Comparison of ENCODE assay signal across 6 cellular contexts in the genomic region with DNA sequence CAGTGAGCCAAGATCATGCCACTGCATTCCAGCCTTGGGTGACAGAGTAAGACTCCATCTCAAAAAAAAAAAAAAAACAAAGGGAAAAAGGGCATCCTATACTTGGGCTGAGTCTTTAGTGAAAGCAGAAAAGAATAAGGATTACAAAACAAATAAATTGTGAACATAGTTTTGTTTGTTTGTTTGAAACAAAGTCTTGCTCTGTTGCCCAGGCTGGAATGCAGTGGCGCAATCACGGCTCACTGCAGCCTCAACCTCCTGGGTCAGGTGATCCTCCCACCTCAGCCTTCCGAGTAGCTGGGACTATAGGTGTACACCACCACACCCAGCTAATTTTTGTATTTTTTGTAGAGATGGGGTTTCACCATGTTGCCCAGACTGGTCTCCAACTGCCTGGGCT. TPM values are rescaled to one million over a fixed set of nuclear protein-coding genes. Genes with fewer than 3 reads are reported as not detected.
DNase-seq lines count a peak whose midpoint lies in the region; ATAC-seq, FAIRE-seq and TF ChIP-seq lines count a peak whose summit lies in the region.
"Not testable (repeated sequence)": the region's sequence is repeated elsewhere in the genome, so short reads cannot be mapped to it uniquely, and the experiment has no call there.

No MANE protein-coding gene starts in this region.

- H4K20me1 ChIP-seq in HepG2 (ENCODE audit: insufficient read depth, low read length), result not testable (repeated sequence)

- H3K4me2 ChIP-seq in HepG2 (ENCODE audit: low read depth, low read length); trophoblast cell (ENCODE audit: low read length): not testable (repeated sequence)

- WGBS in HepG2 (ENCODE audit: low lambda C conversion rate), result 94% methylated on average over 3 of the region's 3 CpGs
- WGBS in trophoblast cell (ENCODE audit: extremely low coverage, insufficient coverage, insufficient read length), result no CpG with 5 or more reads among the region's 3 CpGs

- H2AFZ ChIP-seq in HepG2 (ENCODE audit: low read length); trophoblast cell (ENCODE audit: insufficient read depth, low read length, poor library complexity): not testable (repeated sequence)

- not testable (repeated sequence) for H3K4ac ChIP-seq in trophoblast cell (ENCODE audit: low read depth, low read length)

- CTCF ChIA-PET in HepG2 (lab: Yijun Ruan, JAX; ENCODE audit: low intra/inter-chr PET ratio, low total read pairs), result not testable (repeated sequence)

- not testable (repeated sequence) for H4K8ac ChIP-seq in trophoblast cell (ENCODE audit: low read depth, low read length)

- intact Hi-C loops in HepG2 (cut with micrococcal nuclease; ENCODE audit: unreplicated experiment), result not testable (repeated sequence)

- H3K18ac ChIP-seq in trophoblast cell (ENCODE audit: low read length), result not testable (repeated sequence)

- H3K23ac ChIP-seq in trophoblast cell (ENCODE audit: low read length), result not testable (repeated sequence)

- not testable (repeated sequence) for H3K14ac ChIP-seq in trophoblast cell (ENCODE audit: low read length)

- not testable (repeated sequence) for H3K4me1 Mint-ChIP-seq in osteocyte (ENCODE audit: unreplicated experiment)

- not testable (repeated sequence) for TF ChIP-seq RAD21 in Ishikawa (IDR thresholded peaks at IDR 0.05; ENCODE audit: low read depth); HepG2 (CRISPR knock-in tag; IDR thresholded peaks at IDR 0.05)

- TF ChIP-seq EP300 in Ishikawa (IDR thresholded peaks at IDR 0.05; ENCODE audit: borderline replicate concordance); HepG2 (IDR thresholded peaks at IDR 0.05; ENCODE audit: low read depth in 2 of 2, low read length in 2 of 2); HepG2 (CRISPR knock-in tag; IDR thresholded peaks at IDR 0.05; ENCODE audit: borderline replicate concordance): not testable (repeated sequence)

- peaks cover 32% of the 10 kb centered on the region for H3K36me3 Mint-ChIP-seq in osteocyte (ENCODE audit: unreplicated experiment)

- not testable (repeated sequence) for H3K79me1 ChIP-seq in trophoblast cell (ENCODE audit: low read length)

- H3K27ac ChIP-seq in HepG2 (ENCODE audit: extremely low read length, insufficient read depth, low read length); trophoblast cell (ENCODE audit: low read depth, low read length): not testable (repeated sequence)

- in situ Hi-C loops in HepG2 (cut with HindIII; ENCODE audit: extremely low pct_ligation_motif_present, low pct_unique_long_range_greater_than_20kb), result not testable (repeated sequence)

- not testable (repeated sequence) for H2AK5ac ChIP-seq in trophoblast cell (ENCODE audit: low read length)

- not testable (repeated sequence) for H2BK120ac ChIP-seq in trophoblast cell (ENCODE audit: insufficient read depth, low read length, poor library complexity)

- H3K36me3 ChIP-seq in HepG2 (replicated peaks in 1 of 2; ENCODE audit: control insufficient read depth in 1 of 2, insufficient read depth in 2 of 2, low read length in 2 of 2), result peaks cover 16 to 65% of the 10 kb centered on the region in 2 experiments
- H3K36me3 ChIP-seq in trophoblast cell (ENCODE audit: control insufficient read depth in 1 of 2, insufficient read depth in 2 of 2, low read length in 2 of 2), result peaks cover 23 to 24% of the 10 kb centered on the region in 2 experiments

- not testable (repeated sequence) for H4K91ac ChIP-seq in trophoblast cell (ENCODE audit: low read depth, low read length)

- H3K27me3 ChIP-seq in HepG2 (ENCODE audit: control insufficient read depth in 1 of 2, insufficient read depth in 2 of 2, low read length in 2 of 2); trophoblast cell (ENCODE audit: insufficient read depth, low read length): not testable (repeated sequence)

- not testable (repeated sequence) for H3K4me1 ChIP-seq in HepG2 (ENCODE audit: insufficient read depth, low read length); trophoblast cell (ENCODE audit: control insufficient read depth in 1 of 2, insufficient read depth in 2 of 2, low read length in 2 of 2)

- not testable (repeated sequence) for H2BK5ac ChIP-seq in trophoblast cell (ENCODE audit: low read depth, low read length, poor library complexity)

- not testable (repeated sequence) for H3K4me3 ChIP-seq in HepG2 (replicated peaks in 1 of 3; ENCODE audit: insufficient read depth in 1 of 3, low read depth in 2 of 3, low read length in 3 of 3); trophoblast cell (ENCODE audit: low read depth, low read length)

- not testable (repeated sequence) for H3K27ac Mint-ChIP-seq in osteocyte (ENCODE audit: unreplicated experiment)

- TF ChIP-seq POLR2A in HepG2 (IDR thresholded peaks at IDR 0.05; ENCODE audit: insufficient read depth in 1 of 2, low read depth in 2 of 2, low read length in 2 of 2), result not testable (repeated sequence)

- DNase-seq in fibroblast of gingiva (ENCODE audit: low read depth) (peak; percentile 17), osteocyte (ENCODE audit: extremely low spot score, unreplicated experiment) (peak; percentile 44), trophoblast cell (peak; percentile 52 to 66), renal cortical epithelial cell (ENCODE audit: low read depth) (peak; percentile 21)
- DNase-seq in HepG2 (ENCODE audit: low spot score), result not testable (repeated sequence)

- H3K9me3 ChIP-seq in HepG2 (ENCODE audit: low read length); trophoblast cell (ENCODE audit: insufficient read depth, low read depth, low read length): not testable (repeated sequence)

- H4K12ac ChIP-seq in trophoblast cell (ENCODE audit: low read depth, low read length), result not testable (repeated sequence)

- H3K9ac ChIP-seq in HepG2 (ENCODE audit: insufficient read depth, low read depth, low read length); trophoblast cell (ENCODE audit: low read length): not testable (repeated sequence)

- POLR2A ChIA-PET in HepG2 (lab: Yijun Ruan, JAX), result not testable (repeated sequence)

- not testable (repeated sequence) for H3K27me3 Mint-ChIP-seq in osteocyte (ENCODE audit: unreplicated experiment)

- ATAC-seq in HepG2, result not testable (repeated sequence)

- not testable (repeated sequence) for H2BK12ac ChIP-seq in trophoblast cell (ENCODE audit: low read length)

- not testable (repeated sequence) for H3K9me3 Mint-ChIP-seq in osteocyte (ENCODE audit: unreplicated experiment)

- not testable (repeated sequence) for BruUV-seq in HepG2 (replicated peaks; lab: Mats Ljungman, UMichigan)

- FAIRE-seq in HepG2 (lab: Jason Lieb, UNC), result not testable (repeated sequence)

- TF ChIP-seq CTCF in HepG2 (CRISPR knock-in tag; IDR thresholded peaks at IDR 0.05); osteocyte (IDR thresholded peaks at IDR 0.05): not testable (repeated sequence)

- H3K4me3 Mint-ChIP-seq in osteocyte (ENCODE audit: unreplicated experiment), result not testable (repeated sequence)

- H3K79me2 ChIP-seq in HepG2 (ENCODE audit: insufficient read depth, low read length); trophoblast cell (ENCODE audit: control insufficient read depth, insufficient read depth, low read length, poor library complexity): not testable (repeated sequence)

RNA-seq across cellular contexts. Expression of a gene that starts 36.6 kb away (rescaled TPM):
- total RNA-seq in HepG2 (2016; rRNA removed; fragmentation: Illumina TruSeq; extraction: Trizol) (7.9 and 13.6 TPM in 2 replicates), osteocyte (16.2 and 18.9 TPM in 2 replicates), renal cortical epithelial cell (7.5 and 15.3 TPM in 2 replicates)
- 3.9 and 4.0 TPM in 2 replicates for total RNA-seq in HepG2 (2016; cell fraction: cytosol; rRNA removed; fragmentation: Illumina TruSeq; extraction: Trizol; ENCODE audit: low read depth)
- total RNA-seq in HepG2 (2016; cell fraction: insoluble cytoplasmic fraction; rRNA removed; fragmentation: Illumina TruSeq; extraction: Trizol), result 7.0 and 12.0 TPM in 2 replicates
- 6.5 TPM in 2 replicates for total RNA-seq in HepG2 (2016; cell fraction: membrane; rRNA removed; fragmentation: Illumina TruSeq; extraction: Trizol)
- total RNA-seq in HepG2 (2016; cell fraction: nucleus; rRNA removed; fragmentation: Illumina TruSeq; extraction: Trizol), result 18.1 and 19.6 TPM in 2 replicates
- 6.0 and 7.6 TPM in 2 replicates for polyA plus RNA-seq in HepG2 (2011; rRNA removed)
- polyA plus RNA-seq in HepG2 (2011; cell fraction: cytosol; rRNA removed), result 3.1 and 3.6 TPM in 2 replicates
- polyA plus RNA-seq in HepG2 (2011; cell fraction: nucleus; rRNA removed), result 11.9 and 14.5 TPM in 2 replicates
- polyA plus RNA-seq in HepG2 (2012), result 4.0 and 5.0 TPM in 2 replicates
- 0.07 and 0.11 TPM in 2 replicates for polyA plus RNA-seq in HepG2 (2016; cell fraction: cytosol; fragmentation: Illumina TruSeq; extraction: Trizol; ENCODE audit: low read depth)
- 4.2 and 4.7 TPM in 2 replicates for polyA plus RNA-seq in HepG2 (2016; cell fraction: insoluble cytoplasmic fraction; fragmentation: Illumina TruSeq; extraction: Trizol; ENCODE audit: low read depth)
- polyA plus RNA-seq in HepG2 (2016; cell fraction: membrane; fragmentation: Illumina TruSeq; extraction: Trizol; ENCODE audit: low read depth), result 0.21 and 0.27 TPM in 2 replicates
- 14.2 and 15.8 TPM in 2 replicates for polyA plus RNA-seq in HepG2 (2016; cell fraction: nucleus; fragmentation: Illumina TruSeq; extraction: Trizol; ENCODE audit: insufficient read depth, low read depth)
- polyA minus RNA-seq in HepG2 (2011; rRNA and poly(A)+ RNA removed; ENCODE audit: low replicate concordance), result 32.6 and 64.3 TPM in 2 replicates
- polyA minus RNA-seq in HepG2 (2011; cell fraction: cytosol; rRNA and poly(A)+ RNA removed), result 19.7 and 20.6 TPM in 2 replicates
- polyA minus RNA-seq in HepG2 (2011; cell fraction: nucleus; rRNA and poly(A)+ RNA removed), result 58.3 TPM in 2 replicates
- polyA plus RNA-seq in trophoblast cell (2013), result 4.9 and 5.7 TPM in 2 replicates

RNA-seq across cellular contexts. Expression of a gene that starts 36.7 kb away (rescaled TPM):
- total RNA-seq in HepG2 (2016; rRNA removed; fragmentation: Illumina TruSeq; extraction: Trizol) (242 and 396 TPM in 2 replicates), osteocyte (90.5 and 97.2 TPM in 2 replicates), renal cortical epithelial cell (188 and 301 TPM in 2 replicates)
- total RNA-seq in HepG2 (2016; cell fraction: cytosol; rRNA removed; fragmentation: Illumina TruSeq; extraction: Trizol; ENCODE audit: low read depth), result 70.4 and 73.3 TPM in 2 replicates
- total RNA-seq in HepG2 (2016; cell fraction: insoluble cytoplasmic fraction; rRNA removed; fragmentation: Illumina TruSeq; extraction: Trizol), result 239 and 375 TPM in 2 replicates
- total RNA-seq in HepG2 (2016; cell fraction: membrane; rRNA removed; fragmentation: Illumina TruSeq; extraction: Trizol), result 61.9 and 76.2 TPM in 2 replicates
- total RNA-seq in HepG2 (2016; cell fraction: nucleus; rRNA removed; fragmentation: Illumina TruSeq; extraction: Trizol), result 111 and 119 TPM in 2 replicates
- 102 and 139 TPM in 2 replicates for polyA plus RNA-seq in HepG2 (2011; rRNA removed)
- polyA plus RNA-seq in HepG2 (2011; cell fraction: cytosol; rRNA removed), result 93.2 and 124 TPM in 2 replicates
- polyA plus RNA-seq in HepG2 (2011; cell fraction: nucleus; rRNA removed), result 33.6 and 45.1 TPM in 2 replicates
- 110 and 123 TPM in 2 replicates for polyA plus RNA-seq in HepG2 (2012)
- 10.0 and 11.0 TPM in 2 replicates for polyA plus RNA-seq in HepG2 (2016; cell fraction: cytosol; fragmentation: Illumina TruSeq; extraction: Trizol; ENCODE audit: low read depth)
- polyA plus RNA-seq in HepG2 (2016; cell fraction: insoluble cytoplasmic fraction; fragmentation: Illumina TruSeq; extraction: Trizol; ENCODE audit: low read depth), result 200 and 204 TPM in 2 replicates
- polyA plus RNA-seq in HepG2 (2016; cell fraction: membrane; fragmentation: Illumina TruSeq; extraction: Trizol; ENCODE audit: low read depth), result 21.5 and 24.6 TPM in 2 replicates
- 67.1 and 72.5 TPM in 2 replicates for polyA plus RNA-seq in HepG2 (2016; cell fraction: nucleus; fragmentation: Illumina TruSeq; extraction: Trizol; ENCODE audit: insufficient read depth, low read depth)
- 73.9 and 109 TPM in 2 replicates for polyA minus RNA-seq in HepG2 (2011; rRNA and poly(A)+ RNA removed; ENCODE audit: low replicate concordance)
- 96.8 and 105 TPM in 2 replicates for polyA minus RNA-seq in HepG2 (2011; cell fraction: cytosol; rRNA and poly(A)+ RNA removed)
- 89.4 and 111 TPM in 2 replicates for polyA minus RNA-seq in HepG2 (2011; cell fraction: nucleus; rRNA and poly(A)+ RNA removed)
- 34.5 and 34.8 TPM in 2 replicates for polyA plus RNA-seq in trophoblast cell (2013)

RNA-seq across cellular contexts. Expression of a gene that starts 37.1 kb away (rescaled TPM):
- 1,731 and 2,041 TPM in 2 replicates for total RNA-seq in HepG2 (2016; rRNA removed; fragmentation: Illumina TruSeq; extraction: Trizol)
- 2,502 and 2,842 TPM in 2 replicates for total RNA-seq in HepG2 (2016; cell fraction: cytosol; rRNA removed; fragmentation: Illumina TruSeq; extraction: Trizol; ENCODE audit: low read depth)
- total RNA-seq in HepG2 (2016; cell fraction: insoluble cytoplasmic fraction; rRNA removed; fragmentation: Illumina TruSeq; extraction: Trizol), result 1,728 and 2,113 TPM in 2 replicates
- 4,021 and 4,360 TPM in 2 replicates for total RNA-seq in HepG2 (2016; cell fraction: membrane; rRNA removed; fragmentation: Illumina TruSeq; extraction: Trizol)
- total RNA-seq in HepG2 (2016; cell fraction: nucleus; rRNA removed; fragmentation: Illumina TruSeq; extraction: Trizol), result 733 and 787 TPM in 2 replicates
- polyA plus RNA-seq in HepG2 (2011; rRNA removed), result 1,124 and 1,284 TPM in 2 replicates
- polyA plus RNA-seq in HepG2 (2011; cell fraction: cytosol; rRNA removed), result 1,102 and 1,298 TPM in 2 replicates
- polyA plus RNA-seq in HepG2 (2011; cell fraction: nucleus; rRNA removed), result 405 and 450 TPM in 2 replicates
- polyA plus RNA-seq in HepG2 (2012), result 1,299 and 1,825 TPM in 2 replicates
- polyA plus RNA-seq in HepG2 (2016; cell fraction: cytosol; fragmentation: Illumina TruSeq; extraction: Trizol; ENCODE audit: low read depth), result 2,574 and 2,780 TPM in 2 replicates
- polyA plus RNA-seq in HepG2 (2016; cell fraction: insoluble cytoplasmic fraction; fragmentation: Illumina TruSeq; extraction: Trizol; ENCODE audit: low read depth), result 1,745 and 1,876 TPM in 2 replicates
- polyA plus RNA-seq in HepG2 (2016; cell fraction: membrane; fragmentation: Illumina TruSeq; extraction: Trizol; ENCODE audit: low read depth), result 3,375 and 3,437 TPM in 2 replicates
- polyA plus RNA-seq in HepG2 (2016; cell fraction: nucleus; fragmentation: Illumina TruSeq; extraction: Trizol; ENCODE audit: insufficient read depth, low read depth), result 1,165 and 1,197 TPM in 2 replicates
- polyA minus RNA-seq in HepG2 (2011; rRNA and poly(A)+ RNA removed; ENCODE audit: low replicate concordance), result 599 and 1,204 TPM in 2 replicates
- 406 and 415 TPM in 2 replicates for polyA minus RNA-seq in HepG2 (2011; cell fraction: cytosol; rRNA and poly(A)+ RNA removed)
- polyA minus RNA-seq in HepG2 (2011; cell fraction: nucleus; rRNA and poly(A)+ RNA removed), result 338 and 413 TPM in 2 replicates
- 425 and 433 TPM in 2 replicates for total RNA-seq in osteocyte
- 589 and 591 TPM in 2 replicates for polyA plus RNA-seq in trophoblast cell (2013)
- 291 and 545 TPM in 2 replicates for total RNA-seq in renal cortical epithelial cell
